In the genomic region with DNA sequence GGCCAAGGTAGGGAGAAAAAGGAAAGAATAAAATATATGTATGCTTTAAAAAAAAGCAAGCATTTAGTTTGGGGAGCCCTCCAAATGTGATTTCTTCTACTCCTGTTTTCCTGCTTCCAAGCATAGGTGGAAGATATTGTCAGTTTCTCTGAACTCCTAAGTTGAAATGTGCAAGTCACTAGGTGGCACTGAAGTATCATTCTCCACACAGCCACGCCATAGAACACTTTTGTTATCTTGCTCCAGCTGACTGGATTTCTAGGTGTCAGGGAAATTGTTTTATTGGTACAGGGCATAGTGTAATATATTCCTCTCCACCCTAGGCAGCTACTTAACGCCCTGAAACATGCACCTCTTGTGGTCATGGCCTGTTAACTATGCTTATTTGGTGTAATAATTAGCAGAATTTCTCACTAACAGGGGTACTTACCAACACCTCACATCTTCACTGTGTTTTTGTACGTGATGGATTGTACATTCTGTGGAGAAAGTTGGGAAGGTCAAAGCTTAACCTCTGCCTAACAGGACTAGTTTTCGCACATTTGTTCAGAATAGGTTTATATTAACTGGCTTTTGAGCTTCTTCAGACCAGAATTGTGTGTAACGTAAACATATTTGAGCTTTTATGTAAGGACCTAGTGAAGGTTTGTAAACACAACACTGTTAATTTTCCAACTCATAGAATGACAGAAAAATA, we compare ENCODE assay signal across 8 cellular contexts.
DNase-seq lines count a peak whose midpoint lies in the region; ATAC-seq, FAIRE-seq and TF ChIP-seq lines count a peak whose summit lies in the region.

No MANE protein-coding gene starts in this region.

- peak in 1 of 2 donors; percentile 25 for ATAC-seq in naive thymus-derived CD8-positive, alpha-beta T cell

- POLR2A ChIA-PET in naive thymus-derived CD8-positive, alpha-beta T cell (lab: Charles Lee): no interaction called here

- intact Hi-C loops in esophagus muscularis mucosa (cut with DNase I): loop anchor here (10.0 kb wide), 1 partner anchor 512 kb away; the partner anchor contains the start of gene IRX3

- FAIRE-seq in GM12891 (lab: Jason Lieb, UNC): peak; percentile 76

- H3K27ac Mint-ChIP-seq in naive thymus-derived CD8-positive, alpha-beta T cell: no peak overlapping the region

- no peaks in the 10 kb centered on the region for H3K36me3 ChIP-seq in Peyer's patch
- no peaks in the 10 kb centered on the region for H3K36me3 ChIP-seq in esophagus muscularis mucosa

- H3K4me1 ChIP-seq in Peyer's patch (peaks cover 0 to 39% (median 6%) of the 10 kb centered on the region in 4 donors), esophagus muscularis mucosa (peaks cover 25 to 86% (median 74%) of the 10 kb centered on the region in 4 donors)

- no peak overlapping the region for H3K4me3 Mint-ChIP-seq in naive thymus-derived CD8-positive, alpha-beta T cell

- no peak for TF ChIP-seq EP300 in esophagus muscularis mucosa (IDR thresholded peaks at IDR 0.05)

- peaks cover 21 to 42% (median 26%) of the 10 kb centered on the region in 4 donors for H3K4me1 Mint-ChIP-seq in naive thymus-derived CD8-positive, alpha-beta T cell

- H3K4me3 ChIP-seq in Peyer's patch (no peak overlapping the region), esophagus muscularis mucosa (no peak overlapping the region)

- TF ChIP-seq POLR2A in GM12891 (IDR thresholded peaks at IDR 0.05; ENCODE audit: low read depth, low read length) (no peak), Peyer's patch (IDR thresholded peaks at IDR 0.05) (no peak), esophagus muscularis mucosa (IDR thresholded peaks at IDR 0.05; ENCODE audit: low read depth) (no peak)

- H3K9me3 Mint-ChIP-seq in naive thymus-derived CD8-positive, alpha-beta T cell: no peaks in the 10 kb centered on the region

- H3K36me3 Mint-ChIP-seq in naive thymus-derived CD8-positive, alpha-beta T cell: peaks cover 0 to 2% (median 0%) of the 10 kb centered on the region in 3 donors

- H3K27me3 ChIP-seq in Peyer's patch (no peaks in the 10 kb centered on the region), esophagus muscularis mucosa (no peaks in the 10 kb centered on the region)

- no peak for DNase-seq in AG09319 (ENCODE audit: extremely low read depth, low read depth)
- no peak for DNase-seq in GM12891 (ENCODE audit: insufficient read length, low spot score)
- DNase-seq in Peyer's patch: peak in 1 of 3 donors; percentile 69
- DNase-seq in esophagus muscularis mucosa (ENCODE audit: extremely low spot score): no peak
- peak in 6 of 10 donors; percentile 1 to 36 (median 19) for DNase-seq in naive thymus-derived CD8-positive, alpha-beta T cell
- no peak for DNase-seq in activated T-cell treated with anti-CD3 and anti-CD28 coated beads, Interleukin-2, amount 50 U/mL, for 1 hour
- no peak for DNase-seq in activated T-cell treated with anti-CD3 and anti-CD28 coated beads, Interleukin-2, amount 50 U/mL, for 48 hours

- H3K27me3 Mint-ChIP-seq in naive thymus-derived CD8-positive, alpha-beta T cell: no peaks in the 10 kb centered on the region

- no peak overlapping the region for H3K27ac ChIP-seq in Peyer's patch
- no peak overlapping the region for H3K27ac ChIP-seq in esophagus muscularis mucosa (replicated peaks in 1 of 4)

- TF ChIP-seq CTCF in AG09319 (IDR thresholded peaks at IDR 0.05; ENCODE audit: low read depth, low read length) (peak; percentile 69), LNCAP (IDR thresholded peaks at IDR 0.05) (peak; percentile 79), Peyer's patch (IDR thresholded peaks at IDR 0.05) (peak in 4 of 6 experiments; percentile 41 to 82 (median 76)), esophagus muscularis mucosa (IDR thresholded peaks at IDR 0.05) (peak; percentile 49 to 64 (median 53))

- no peaks in the 10 kb centered on the region for H3K9me3 ChIP-seq in Peyer's patch
- H3K9me3 ChIP-seq in esophagus muscularis mucosa: no peaks in the 10 kb centered on the region

- WGBS in esophagus muscularis mucosa: 50% methylated on average over 5 of the region's 5 CpGs

TF ChIP-seq in GM12891, 5 proteins besides CTCF, POLR2A, EP300 and RAD21:
- TF ChIP-seq POLR2AphosphoS5 (IDR thresholded peaks at IDR 0.05; ENCODE audit: low read depth, low read length) (no peak), PAX5 (IDR thresholded peaks at IDR 0.05; ENCODE audit: insufficient read depth, low read length, severe bottlenecking) (no peak), SPI1 (IDR thresholded peaks at IDR 0.05; ENCODE audit: low read depth, low read length) (no peak), POU2F2 (IDR thresholded peaks at IDR 0.05; ENCODE audit: low read depth, low read length) (no peak)

Comparison
In these comparisons a context has a peak if more than half of its experiments do, and no peak if none do; other contexts are left out.
1. DNase-seq: peak in naive thymus-derived CD8-positive, alpha-beta T cell (6 of 10); none in AG09319 (single experiment), GM12891 (single experiment), esophagus muscularis mucosa (single experiment), activated T-cell treated with anti-CD3 and anti-CD28 coated beads, Interleukin-2, amount 50 U/mL, for 1 hour (single experiment) and activated T-cell treated with anti-CD3 and anti-CD28 coated beads, Interleukin-2, amount 50 U/mL, for 48 hours (0 of 2).
2. Peak in every context shown above with its lines, with median percentiles within 50 percentile points of each other: CTCF ChIP-seq.